In genomic region chr15:66096711-66097058, GRCh38 we compare ENCODE assay signal across 18 cellular contexts.
DNase-seq lines count a peak whose midpoint lies in the region; ATAC-seq and TF ChIP-seq lines count a peak whose summit lies in the region.
"Had no signal": no experiment of that assay in that cellular context is flagged by ENCODE, and none has a peak within 500 bp of the region (broad histone marks: within the 10 kb centered on the region; RNA-seq: fewer than 3 reads in every experiment).

No MANE protein-coding gene starts in this region.

- no peaks in the 10 kb centered on the region for H3K27me3 ChIP-seq in WERI-Rb-1 (ENCODE audit: insufficient read depth, low read depth, severe bottlenecking)
- H3K27me3 ChIP-seq: BLaER1 had no signal

- no peak overlapping the region for H3K4me3 ChIP-seq in WERI-Rb-1 (ENCODE audit: low read depth, low read length)
- H3K4me3 ChIP-seq: BLaER1, PC-9, SK-N-MC had no signal

- no peaks in the 10 kb centered on the region for H3K9me3 Mint-ChIP-seq in activated T-cell treated with anti-CD3 and anti-CD28 coated beads, Interleukin-2, amount 50 U/mL, for 4 hours

- DNase-seq in activated CD4-positive, CD25-positive, alpha-beta regulatory T cell treated with anti-CD3 and anti-CD28 coated beads, Interleukin-2, amount 50 U/mL, for 72 hours, result peak; percentile 13
- DNase-seq in activated CD4-positive, CD25-positive, alpha-beta regulatory T cell (lab: John Stamatoyannopoulos, UW), result no peak
- DNase-seq in WERI-Rb-1 (no peak), sciatic nerve (ENCODE audit: low spot score) (peak; percentile 9)
- no peak for DNase-seq in stimulated activated CD4-positive, alpha-beta T cell treated with anti-CD3 and anti-CD28 coated beads, Interleukin-4, amount 100 ng/mL, for 24 hours
- DNase-seq in activated T-cell treated with anti-CD3 and anti-CD28 coated beads, Interleukin-2, amount 50 U/mL, for 4 hours, result no peak
- DNase-seq: CD4-positive, CD25-positive, alpha-beta regulatory T cell; Karpas-422; NCI-H1092; NCI-H1417 treated with DMSO at 0.1 percent for 48 hours; NCI-H345; NCI-H510A treated with DMSO at 0.1 percent for 48 hours; NCI-H774; PC-9 had no signal

- H3K4me3 Mint-ChIP-seq in activated T-cell treated with anti-CD3 and anti-CD28 coated beads, Interleukin-2, amount 50 U/mL, for 4 hours, result no peak overlapping the region
- H3K4me3 Mint-ChIP-seq: CD4-positive, CD25-positive, alpha-beta regulatory T cell had no signal

- H3K27ac ChIP-seq in WERI-Rb-1, result peak overlapping the region; percentile 69
- H3K27ac ChIP-seq: BLaER1, PC-9, RWPE1, SK-N-MC had no signal

- H3K27me3 Mint-ChIP-seq in activated T-cell treated with anti-CD3 and anti-CD28 coated beads, Interleukin-2, amount 50 U/mL, for 4 hours (ENCODE audit: low read depth), result peaks cover 6% of the 10 kb centered on the region

- H3K36me3 ChIP-seq in WERI-Rb-1, result no peaks in the 10 kb centered on the region
- H3K36me3 ChIP-seq: BLaER1 had no signal

- H3K9me3 ChIP-seq in WERI-Rb-1 (ENCODE audit: severe bottlenecking), result no peaks in the 10 kb centered on the region
- H3K9me3 ChIP-seq: BLaER1 had no signal

- TF ChIP-seq CTCF in WERI-Rb-1 (IDR thresholded peaks at IDR 0.05; ENCODE audit: low read depth, low read length), result no peak

- no peaks in the 10 kb centered on the region for H3K36me3 Mint-ChIP-seq in activated T-cell treated with anti-CD3 and anti-CD28 coated beads, Interleukin-2, amount 50 U/mL, for 4 hours (ENCODE audit: insufficient read depth)
- H3K36me3 Mint-ChIP-seq: CD4-positive, CD25-positive, alpha-beta regulatory T cell had no signal

- peaks cover 3% of the 10 kb centered on the region for H3K4me1 Mint-ChIP-seq in activated T-cell treated with anti-CD3 and anti-CD28 coated beads, Interleukin-2, amount 50 U/mL, for 4 hours (ENCODE audit: low read depth)
- H3K4me1 Mint-ChIP-seq: CD4-positive, CD25-positive, alpha-beta regulatory T cell had no signal

- ATAC-seq in sciatic nerve (no peak), HG02623 (IDR thresholded peaks at IDR 0.05; ENCODE audit: unreplicated experiment) (no peak)
- no peak for ATAC-seq in activated T-cell treated with anti-CD3 and anti-CD28 coated beads, Interleukin-2, amount 50 U/mL, for 4 hours

- intact Hi-C loops in sciatic nerve (cut with DNase I), result no loop called here

Comparison
In these comparisons a context has a peak if more than half of its experiments do, and no peak if none do; other contexts are left out.
1. DNase-seq: peak in activated CD4-positive, CD25-positive, alpha-beta regulatory T cell treated with anti-CD3 and anti-CD28 coated beads, Interleukin-2, amount 50 U/mL, for 72 hours (single experiment) and sciatic nerve (single experiment); none in activated CD4-positive, CD25-positive, alpha-beta regulatory T cell (0 of 4), WERI-Rb-1 (single experiment), stimulated activated CD4-positive, alpha-beta T cell treated with anti-CD3 and anti-CD28 coated beads, Interleukin-4, amount 100 ng/mL, for 24 hours (single experiment) and activated T-cell treated with anti-CD3 and anti-CD28 coated beads, Interleukin-2, amount 50 U/mL, for 4 hours (single experiment).